ENCODE assay signal across 11 cellular contexts in genomic region chr2:131039908-131040660, GRCh38. TPM values are rescaled to one million over a fixed set of nuclear protein-coding genes. Genes with fewer than 3 reads are reported as not detected.
A peak's percentile ranks its signal among the peaks of the same experiment; 100 is the strongest.
DNase-seq lines count a peak whose midpoint lies in the region; ATAC-seq and TF ChIP-seq lines count a peak whose summit lies in the region.
"Had no signal": no experiment of that assay in that cellular context is flagged by ENCODE, and none has a peak within 500 bp of the region (broad histone marks: within the 10 kb centered on the region; RNA-seq: fewer than 3 reads in every experiment).

No MANE protein-coding gene starts in this region.

- H3K36me3 ChIP-seq in thoracic aorta, result no peaks in the 10 kb centered on the region
- H3K36me3 ChIP-seq: BE2C had no signal

- no peaks in the 10 kb centered on the region for H3K9me3 Mint-ChIP-seq in activated naive CD4-positive, alpha-beta T cell treated with anti-CD3 and anti-CD28 coated beads, Interleukin-2, amount 50 U/mL, for 24 hours

- H3K27me3 ChIP-seq in thoracic aorta (replicated peaks; ENCODE audit: insufficient read depth), result no peaks in the 10 kb centered on the region
- H3K27me3 ChIP-seq: BE2C had no signal

- 70 to 77% methylated on average over 30 to 72 of the region's 75 CpGs for WGBS in lower leg skin, 2 donors

- no peak for TF ChIP-seq POLR2A in lower leg skin (IDR thresholded peaks at IDR 0.05)

- H3K27me3 Mint-ChIP-seq in activated naive CD4-positive, alpha-beta T cell treated with anti-CD3 and anti-CD28 coated beads, Interleukin-2, amount 50 U/mL, for 24 hours, result no peaks in the 10 kb centered on the region

- no peak for ATAC-seq in thoracic aorta (ENCODE audit: insufficient number of reproducible peaks, low FRiP score, low read depth)
- ATAC-seq in GM21576 (IDR thresholded peaks at IDR 0.05; ENCODE audit: unreplicated experiment), result no peak
- ATAC-seq in GM21390 (IDR thresholded peaks at IDR 0.05; ENCODE audit: unreplicated experiment), result no peak

- intact Hi-C loops in lower leg skin (cut with DNase I; ENCODE audit: low total_unique reads), result no loop called here

- DNase-seq in stimulated activated CD4-positive, alpha-beta T cell treated with anti-CD3 and anti-CD28 coated beads, Interleukin-15, amount 100 ng/mL, for 24 hours, result peak; percentile 53
- DNase-seq in stimulated activated CD4-positive, alpha-beta T cell treated with anti-CD3 and anti-CD28 coated beads, Interleukin-12 subunit alpha, Interleukin-12 subunit beta, amount 100 ng/mL, for 4 hours, result no peak
- DNase-seq in lower leg skin (ENCODE audit: low spot score in 2 of 2) (peak; percentile 8 to 82), thoracic aorta (ENCODE audit: low spot score) (no peak), HCEC 1CT (no peak)
- DNase-seq: BE2C, NCI-H526, SW 1271 had no signal

- H3K27ac ChIP-seq in thoracic aorta, result no peak overlapping the region

- H3K4me3 Mint-ChIP-seq in activated naive CD4-positive, alpha-beta T cell treated with anti-CD3 and anti-CD28 coated beads, Interleukin-2, amount 50 U/mL, for 24 hours, result peak overlapping the region; percentile 62

- H3K4me1 Mint-ChIP-seq in activated naive CD4-positive, alpha-beta T cell treated with anti-CD3 and anti-CD28 coated beads, Interleukin-2, amount 50 U/mL, for 24 hours, result peaks cover 25% of the 10 kb centered on the region

- no peak overlapping the region for H3K27ac Mint-ChIP-seq in activated naive CD4-positive, alpha-beta T cell treated with anti-CD3 and anti-CD28 coated beads, Interleukin-2, amount 50 U/mL, for 24 hours

- no peaks in the 10 kb centered on the region for H3K4me1 ChIP-seq in thoracic aorta (ENCODE audit: control insufficient read depth in 1 of 2, low read depth in 2 of 2)
- H3K4me1 ChIP-seq: BE2C had no signal

- H3K4me3 ChIP-seq in lower leg skin (ENCODE audit: low read depth, poor library complexity, severe bottlenecking) (no peak overlapping the region), thoracic aorta (peak overlapping the region; percentile 3)

- H3K36me3 Mint-ChIP-seq in activated naive CD4-positive, alpha-beta T cell treated with anti-CD3 and anti-CD28 coated beads, Interleukin-2, amount 50 U/mL, for 24 hours, result no peaks in the 10 kb centered on the region

- TF ChIP-seq CTCF in lower leg skin (IDR thresholded peaks at IDR 0.05) (no peak), thoracic aorta (IDR thresholded peaks at IDR 0.05) (no peak)

- no peaks in the 10 kb centered on the region for H3K9me3 ChIP-seq in thoracic aorta
- H3K9me3 ChIP-seq: BE2C had no signal

RNA-seq across cellular contexts. Expression of gene FAM168B, which starts 53.2 kb away (rescaled TPM):
- total RNA-seq in lower leg skin (100 to 1,000 TPM in 1 of 4 donors, 10 to 100 TPM in 3; 56.4 to 108 (median 86.9) TPM), thoracic aorta (100 to 1,000 TPM; 144 to 156 TPM)

Comparison
In these comparisons a context has a peak if more than half of its experiments do, and no peak if none do; other contexts are left out.
1. DNase-seq: peak in stimulated activated CD4-positive, alpha-beta T cell treated with anti-CD3 and anti-CD28 coated beads, Interleukin-15, amount 100 ng/mL, for 24 hours (single experiment) and lower leg skin (2 of 2); none in stimulated activated CD4-positive, alpha-beta T cell treated with anti-CD3 and anti-CD28 coated beads, Interleukin-12 subunit alpha, Interleukin-12 subunit beta, amount 100 ng/mL, for 4 hours (single experiment), thoracic aorta (single experiment) and HCEC 1CT (single experiment).